15 cellular contexts compared by ENCODE assay signal in genomic region chr14:96203116-96203515, GRCh38. TPM values are rescaled to one million over a fixed set of nuclear protein-coding genes. Genes with fewer than 3 reads are reported as not detected.
DNase-seq lines count a peak whose midpoint lies in the region; ATAC-seq and TF ChIP-seq lines count a peak whose summit lies in the region.
"Had no signal": no experiment of that assay in that cellular context is flagged by ENCODE, and none has a peak within 500 bp of the region (broad histone marks: within the 10 kb centered on the region; RNA-seq: fewer than 3 reads in every experiment).

No MANE protein-coding gene starts in this region.

- H3K27me3 ChIP-seq in upper lobe of right lung = peaks cover 3% of the 10 kb centered on the region
- H3K27me3 ChIP-seq: BE2C had no signal

- H3K36me3 Mint-ChIP-seq in activated naive CD8-positive, alpha-beta T cell = no peaks in the 10 kb centered on the region
- no peaks in the 10 kb centered on the region for H3K36me3 Mint-ChIP-seq in activated naive CD8-positive, alpha-beta T cell treated with anti-CD3 and anti-CD28 coated beads, Interleukin-2, amount 50 U/mL, for 24 hours (ENCODE audit: low read depth)
- H3K36me3 Mint-ChIP-seq in nephron progenitor cell (ENCODE audit: low read depth) = no peaks in the 10 kb centered on the region
- H3K36me3 Mint-ChIP-seq: CD4-positive, alpha-beta memory T cell had no signal

- intact Hi-C loops in upper lobe of right lung (cut with DNase I) = no loop called here

- TF ChIP-seq RAD21 in Ishikawa (IDR thresholded peaks at IDR 0.05; ENCODE audit: low read depth) = no peak

- peaks cover 22% of the 10 kb centered on the region for H3K27me3 Mint-ChIP-seq in activated naive CD8-positive, alpha-beta T cell
- H3K27me3 Mint-ChIP-seq in activated naive CD8-positive, alpha-beta T cell treated with anti-CD3 and anti-CD28 coated beads, Interleukin-2, amount 50 U/mL, for 24 hours = peaks cover 32% of the 10 kb centered on the region
- H3K27me3 Mint-ChIP-seq in nephron progenitor cell (ENCODE audit: low read depth, poor library complexity) = peaks cover 31% of the 10 kb centered on the region

- no peak for TF ChIP-seq CTCF in nephron progenitor cell (IDR thresholded peaks at IDR 0.05)
- TF ChIP-seq CTCF in upper lobe of right lung (IDR thresholded peaks at IDR 0.05) = no peak

- no peaks in the 10 kb centered on the region for H3K9me3 ChIP-seq in upper lobe of right lung
- H3K9me3 ChIP-seq: BE2C had no signal

- no peak for DNase-seq in activated naive CD8-positive, alpha-beta T cell treated with anti-CD3 and anti-CD28 coated beads, Interleukin-2, amount 50 U/mL, for 24 hours
- DNase-seq in nephron progenitor cell = no peak
- no peak for DNase-seq in medulla oblongata (ENCODE audit: extremely low spot score)
- no peak for DNase-seq in upper lobe of right lung
- DNase-seq: CD4-positive, alpha-beta memory T cell; DND-41; GDM1; GM23248; H7; KBM-7 had no signal

- no peak for ATAC-seq in activated naive CD8-positive, alpha-beta T cell treated with anti-CD3 and anti-CD28 coated beads, Interleukin-2, amount 50 U/mL, for 24 hours
- no peak for ATAC-seq in upper lobe of right lung
- ATAC-seq in HG02973 (IDR thresholded peaks at IDR 0.05; ENCODE audit: unreplicated experiment) = no peak

- no peak for TF ChIP-seq EP300 in Ishikawa (IDR thresholded peaks at IDR 0.05; ENCODE audit: borderline replicate concordance)

- H3K9me3 Mint-ChIP-seq in activated naive CD8-positive, alpha-beta T cell (ENCODE audit: low read depth) = no peaks in the 10 kb centered on the region
- no peaks in the 10 kb centered on the region for H3K9me3 Mint-ChIP-seq in activated naive CD8-positive, alpha-beta T cell treated with anti-CD3 and anti-CD28 coated beads, Interleukin-2, amount 50 U/mL, for 24 hours
- no peaks in the 10 kb centered on the region for H3K9me3 Mint-ChIP-seq in nephron progenitor cell

- peak overlapping the region; percentile 41 for H3K27ac Mint-ChIP-seq in activated naive CD8-positive, alpha-beta T cell
- no peak overlapping the region for H3K27ac Mint-ChIP-seq in activated naive CD8-positive, alpha-beta T cell treated with anti-CD3 and anti-CD28 coated beads, Interleukin-2, amount 50 U/mL, for 24 hours
- H3K27ac Mint-ChIP-seq in nephron progenitor cell = no peak overlapping the region

- peaks cover 19% of the 10 kb centered on the region for H3K4me1 ChIP-seq in upper lobe of right lung

- H3K36me3 ChIP-seq in upper lobe of right lung = no peaks in the 10 kb centered on the region
- H3K36me3 ChIP-seq: BE2C had no signal

- H3K4me1 Mint-ChIP-seq in activated naive CD8-positive, alpha-beta T cell (ENCODE audit: low read depth) = peaks cover 15% of the 10 kb centered on the region
- peaks cover 16% of the 10 kb centered on the region for H3K4me1 Mint-ChIP-seq in activated naive CD8-positive, alpha-beta T cell treated with anti-CD3 and anti-CD28 coated beads, Interleukin-2, amount 50 U/mL, for 24 hours
- H3K4me1 Mint-ChIP-seq in nephron progenitor cell = peaks cover 32% of the 10 kb centered on the region

- no peak overlapping the region for H3K27ac ChIP-seq in upper lobe of right lung
- H3K27ac ChIP-seq: C4-2B, GM23248 had no signal

- H3K4me3 ChIP-seq in upper lobe of right lung = no peak overlapping the region
- H3K4me3 ChIP-seq: GM23248 had no signal

- H3K4me3 Mint-ChIP-seq in activated naive CD8-positive, alpha-beta T cell = no peak overlapping the region
- H3K4me3 Mint-ChIP-seq in activated naive CD8-positive, alpha-beta T cell treated with anti-CD3 and anti-CD28 coated beads, Interleukin-2, amount 50 U/mL, for 24 hours = no peak overlapping the region
- H3K4me3 Mint-ChIP-seq in nephron progenitor cell = peak overlapping the region; percentile 44
- H3K4me3 Mint-ChIP-seq: CD4-positive, alpha-beta memory T cell had no signal

TF ChIP-seq in Ishikawa, 13 proteins besides CTCF, POLR2A, EP300 and RAD21:
- no peak for TF ChIP-seq FOXM1 (IDR thresholded peaks at IDR 0.05; ENCODE audit: borderline replicate concordance, low read depth)
- peak; percentile 57 for TF ChIP-seq REST (IDR thresholded peaks at IDR 0.05; ENCODE audit: low read depth)

RNA-seq across cellular contexts. Expression of gene BDKRB2, which starts 1.5 kb away (rescaled TPM):
- total RNA-seq in upper lobe of right lung = 1.5 TPM
- total RNA-seq: CD4-positive, alpha-beta memory T cell had no signal

RNA-seq across cellular contexts. Expression of gene BDKRB1, which starts 52.9 kb away (rescaled TPM):
- not detected for total RNA-seq in upper lobe of right lung
- total RNA-seq: CD4-positive, alpha-beta memory T cell had no signal
